ENCODE assay signal across 8 cellular contexts in the genomic region with DNA sequence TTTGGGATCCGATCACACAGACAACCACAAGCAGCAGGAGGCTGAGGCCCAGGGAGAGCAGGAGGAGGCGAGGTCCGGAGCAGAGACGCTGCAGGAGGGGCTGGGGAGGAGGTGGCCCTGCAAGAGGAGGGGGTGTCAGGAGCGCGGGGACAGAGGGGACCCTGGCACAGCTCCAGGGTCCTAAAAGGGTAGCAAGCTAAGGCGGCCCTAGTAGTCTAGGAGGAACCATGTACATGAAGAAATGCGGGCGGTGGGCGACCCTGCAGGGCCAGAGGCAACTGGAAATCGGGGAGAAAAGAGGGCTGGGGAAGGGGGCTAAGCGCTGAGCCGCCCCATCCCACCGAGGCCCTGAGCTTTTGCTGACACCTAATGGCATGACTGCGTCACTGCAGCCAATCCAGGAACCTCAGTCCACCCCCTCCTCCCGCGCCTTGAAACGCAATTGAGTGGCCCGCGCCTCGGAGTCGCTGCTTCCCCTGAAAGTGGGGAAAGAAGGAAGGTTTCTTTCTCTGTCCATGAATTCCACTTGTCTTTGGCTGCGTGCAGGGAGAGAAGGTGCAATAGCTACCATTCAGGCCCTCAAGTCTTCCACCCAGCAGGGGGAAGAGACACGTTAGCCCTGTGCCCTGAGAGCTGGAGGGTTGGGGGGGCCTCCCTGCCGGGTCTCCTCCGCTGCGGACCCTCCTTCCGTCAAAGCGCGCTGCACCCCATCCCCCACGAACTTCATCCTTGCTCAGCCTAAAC. TPM values are rescaled to one million over a fixed set of nuclear protein-coding genes. Genes with fewer than 3 reads are reported as not detected.
A peak's percentile ranks its signal among the peaks of the same experiment; 100 is the strongest.
DNase-seq lines count a peak whose midpoint lies in the region; ATAC-seq and TF ChIP-seq lines count a peak whose summit lies in the region.

No MANE protein-coding gene starts in this region.

- TF ChIP-seq RAD21 in HCT116 (IDR thresholded peaks at IDR 0.05; ENCODE audit: low read depth), result peak; percentile 84

- CTCF ChIA-PET in HCT116 (lab: Charles Lee), result interaction anchor here (0.5 to 3.2 kb wide), 16 partner anchors 9 to 156 kb away, joined by 3 to 27 read pairs (median 4); partner anchors contain the start of gene SLC16A13

- intact Hi-C loops in HCT116 (cut with micrococcal nuclease), result loop anchor here (1.0 kb wide), 1 partner anchor 125 kb away; no protein-coding TSS in a partner anchor

- peak overlapping the region; percentile 86 for H3K4me2 ChIP-seq in HCT116 (ENCODE audit: low read length)

- H3K4me1 ChIP-seq in HCT116 (ENCODE audit: control insufficient read depth in 1 of 2, insufficient read depth in 2 of 2, low read length in 2 of 2) (peaks cover 7 to 15% of the 10 kb centered on the region in 2 experiments), NT2/D1 (ENCODE audit: insufficient read depth, insufficient read length) (peaks cover 13% of the 10 kb centered on the region), mucosa of stomach (ENCODE audit: control insufficient read depth, insufficient read depth, low read length) (peaks cover 26% of the 10 kb centered on the region)

- POLR2A ChIA-PET in HCT116 (lab: Charles Lee), result interaction anchor here (0.7 kb wide), 1 partner anchor 68 kb away, joined by 4 read pairs; no protein-coding TSS in a partner anchor

- H3K27ac ChIP-seq in HCT116 (ENCODE audit: low read depth, low read length), result no peak overlapping the region; the same call in 1 of the 2 replicates

- no TSS peak for BruUV-seq in HCT116 (replicated peaks; lab: Mats Ljungman, UMichigan)

- peak overlapping the region; percentile 43 to 58 for H3K4me3 ChIP-seq in HCT116 (replicated peaks in 1 of 2; ENCODE audit: low read depth in 1 of 2, low read length in 2 of 2)
- peak overlapping the region; percentile 49 for H3K4me3 ChIP-seq in NT2/D1 (ENCODE audit: insufficient read length, low read depth)
- H3K4me3 ChIP-seq in mucosa of stomach (ENCODE audit: low read length), result no peak overlapping the region

- RAD21 ChIA-PET in HCT116 (lab: Charles Lee; ENCODE audit: low non-redundant PET in 1 of 2, low total read pairs in 2 of 2, uncharacterized antibody in 2 of 2, unreplicated experiment in 2 of 2), result interaction anchor here (0.6 to 1.9 kb wide), 6 partner anchors 61 to 132 kb away, joined by 3 to 11 read pairs (median 4); no protein-coding TSS in a partner anchor

- TF ChIP-seq POLR2A in HCT116 (IDR thresholded peaks at IDR 0.05; ENCODE audit: borderline replicate concordance, extremely low read depth, insufficient read depth, insufficient read length), result no peak
- TF ChIP-seq POLR2A in erythroblast (IDR thresholded peaks at IDR 0.05; ENCODE audit: low read length), result no peak

- H2AFZ ChIP-seq in HCT116 (ENCODE audit: low read depth, low read length, poor library complexity, severe bottlenecking), result peak overlapping the region; percentile 85

- H3K27me3 ChIP-seq in HCT116 (ENCODE audit: insufficient read depth, low read length) (no peaks in the 10 kb centered on the region), NT2/D1 (ENCODE audit: insufficient read depth, insufficient read length) (peaks cover 12% of the 10 kb centered on the region), mucosa of stomach (ENCODE audit: control insufficient read depth, insufficient read depth, low read length) (peaks cover 29% of the 10 kb centered on the region)

- H3K9ac ChIP-seq in HCT116 (ENCODE audit: low read length) (peak overlapping the region; percentile 59), NT2/D1 (ENCODE audit: insufficient read length, low read depth) (peak overlapping the region; percentile 80), mucosa of stomach (ENCODE audit: low read length) (peak overlapping the region; percentile 28)

- ATAC-seq in HCT116, result peak; percentile 93
- no peak for ATAC-seq in GM19463 (IDR thresholded peaks at IDR 0.05; ENCODE audit: unreplicated experiment)

- no peaks in the 10 kb centered on the region for H3K9me2 ChIP-seq in HCT116 (ENCODE audit: insufficient read depth)

- H3K36me3 ChIP-seq in HCT116 (ENCODE audit: control insufficient read depth in 1 of 2, insufficient read depth in 2 of 2, low read length in 2 of 2) (no peaks in the 10 kb centered on the region), NT2/D1 (ENCODE audit: insufficient read depth, insufficient read length, low read length) (no peaks in the 10 kb centered on the region), mucosa of stomach (ENCODE audit: control insufficient read depth, insufficient read depth, low read length) (no peaks in the 10 kb centered on the region)

- H4K20me1 ChIP-seq in HCT116 (ENCODE audit: insufficient read depth), result no peaks in the 10 kb centered on the region

- H3K9me3 ChIP-seq in HCT116 (ENCODE audit: control insufficient read depth in 1 of 2, insufficient read depth in 1 of 2, low read depth in 1 of 2, low read length in 2 of 2), result peaks cover 0 to 7% of the 10 kb centered on the region in 2 experiments; a peak in 1 of 4 replicates
- no peaks in the 10 kb centered on the region for H3K9me3 ChIP-seq in NT2/D1 (ENCODE audit: insufficient read depth, low read length)
- no peaks in the 10 kb centered on the region for H3K9me3 ChIP-seq in mucosa of stomach (ENCODE audit: control insufficient read depth, low read length)

- peak; percentile 55 to 91 (median 91); a peak in 5 of 6 replicates for TF ChIP-seq CTCF in HCT116 (IDR thresholded peaks at IDR 0.05 in 2 of 3, conservative IDR thresholded peaks at IDR 0.05 in 1 of 3; ENCODE audit: borderline replicate concordance in 1 of 3, insufficient read depth in 1 of 3, low read depth in 2 of 3, low read length in 2 of 3)

- no peaks in the 10 kb centered on the region for H3K79me2 ChIP-seq in HCT116 (ENCODE audit: insufficient read depth, low read length)

- peak; percentile 81 for DNase-seq in Ammon's horn (ENCODE audit: low spot score)
- DNase-seq in HCT116 (ENCODE audit: low read depth, low spot score), result no peak
- no peak for DNase-seq in NT2/D1 (ENCODE audit: low read depth, low spot score)
- peak; percentile 55 for DNase-seq in activated T-cell treated with anti-CD3 and anti-CD28 coated beads for 4 hours
- peak; percentile 53 to 59 for DNase-seq in erythroblast (lab: John Stamatoyannopoulos, UW)
- DNase-seq in stimulated activated CD8-positive, alpha-beta memory T cell treated with anti-CD3 and anti-CD28 coated beads, Interleukin-2, amount 100 ng/mL, for 48 hours (ENCODE audit: low read depth in 2 of 2), result peak; percentile 32 to 48

TF ChIP-seq in HCT116, 20 proteins besides CTCF, POLR2A, EP300 and RAD21:
- TF ChIP-seq FOSL1 (IDR thresholded peaks at IDR 0.05; ENCODE audit: low read depth) (no peak), EZH2 (IDR thresholded peaks at IDR 0.05) (no peak), ZNF274 (IDR thresholded peaks at IDR 0.05; ENCODE audit: low read depth, low read length) (no peak), CEBPB (IDR thresholded peaks at IDR 0.05; ENCODE audit: low read depth) (no peak), CBX3 (IDR thresholded peaks at IDR 0.05; ENCODE audit: low read depth) (no peak), SIN3A (IDR thresholded peaks at IDR 0.05; ENCODE audit: low read depth) (no peak), EZH2phosphoT487 (IDR thresholded peaks at IDR 0.05; ENCODE audit: borderline replicate concordance) (no peak), ZFX (IDR thresholded peaks at IDR 0.05) (no peak)

RNA-seq across cellular contexts. Expression of gene ASGR1, which starts 1.8 kb away (rescaled TPM):
- 1.2 TPM for total RNA-seq in HCT116 (2021; ENCODE audit: unreplicated experiment)
- 2.0 and 2.1 TPM in 2 replicates for polyA plus RNA-seq in HCT116 (2012)

RNA-seq across cellular contexts. Expression of gene DLG4, which starts 42.3 kb away (rescaled TPM):
- 15.0 TPM for total RNA-seq in HCT116 (2021; ENCODE audit: unreplicated experiment)
- polyA plus RNA-seq in HCT116 (2012), result 15.3 and 16.8 TPM in 2 replicates

RNA-seq across cellular contexts. Expression of gene ACADVL, which starts 42.4 kb away (rescaled TPM):
- total RNA-seq in HCT116 (2021; ENCODE audit: unreplicated experiment), result 554 TPM
- 616 and 680 TPM in 2 replicates for polyA plus RNA-seq in HCT116 (2012)

RNA-seq across cellular contexts. Expression of gene DVL2, which starts 56.9 kb away (rescaled TPM):
- total RNA-seq in HCT116 (2021; ENCODE audit: unreplicated experiment), result 69.7 TPM
- polyA plus RNA-seq in HCT116 (2012), result 47.1 and 53.4 TPM in 2 replicates

Comparison
In these comparisons a context has a peak if more than half of its experiments do, and no peak if none do; other contexts are left out.
1. DNase-seq: peak in Ammon's horn (single experiment), activated T-cell treated with anti-CD3 and anti-CD28 coated beads for 4 hours (single experiment), erythroblast (2 of 2) and stimulated activated CD8-positive, alpha-beta memory T cell treated with anti-CD3 and anti-CD28 coated beads, Interleukin-2, amount 100 ng/mL, for 48 hours (2 of 2); none in HCT116 (single experiment) and NT2/D1 (single experiment).
2. H3K9ac ChIP-seq: peak in every context shown above with its lines; median percentile 80 in NT2/D1; 59 in HCT116; 28 in mucosa of stomach.